15 cellular contexts compared by ENCODE assay signal in genomic region chr13:33730147-33730546, GRCh38.
DNase-seq lines count a peak whose midpoint lies in the region; ATAC-seq and FAIRE-seq lines count a peak whose summit lies in the region.
"Had no signal": no experiment of that assay in that cellular context is flagged by ENCODE, and none has a peak within 500 bp of the region (broad histone marks: within the 10 kb centered on the region; RNA-seq: fewer than 3 reads in every experiment).

No MANE protein-coding gene starts in this region.

- peak; percentile 81 for FAIRE-seq in GM18507 (lab: Jason Lieb, UNC)

- peak; percentile 92 to 93 for DNase-seq in AML-193 (lab: John Stamatoyannopoulos, UW)
- no peak for DNase-seq in GM18507 (ENCODE audit: extremely low spot score, insufficient read length, low read depth)
- peak; percentile 76 for DNase-seq in NOMO-1 treated with dmso at 0.1 percent for 144 hours (lab: John Stamatoyannopoulos, UW; ENCODE audit: unreplicated experiment)
- no peak for DNase-seq in left lobe of liver (ENCODE audit: low spot score)
- no peak for DNase-seq in middle frontal gyrus (ENCODE audit: extremely low spot score, low spot score)
- no peak for DNase-seq in NCI-H1436 (lab: John Stamatoyannopoulos, UW)
- no peak for DNase-seq in SK-N-DZ (ENCODE audit: low spot score)
- DNase-seq in retina: no peak
- DNase-seq: activated CD4-positive, alpha-beta T cell treated with anti-CD3 and anti-CD28 coated beads for 4 hours; activated T-cell treated with anti-CD3 and anti-CD28 coated beads, Interleukin-2, amount 50 U/mL, for 48 hours; DMS53; NCI-H1048; NCI-H345; ovary had no signal

- peak; percentile 37 for ATAC-seq in left lobe of liver
- ATAC-seq: Panc1 had no signal

Comparison
In these comparisons a context has a peak if more than half of its experiments do, and no peak if none do; other contexts are left out.
1. DNase-seq: peak in AML-193 (2 of 2) and NOMO-1 treated with dmso at 0.1 percent for 144 hours (single experiment); none in GM18507 (single experiment), left lobe of liver (single experiment), middle frontal gyrus (single experiment), NCI-H1436 (single experiment), SK-N-DZ (single experiment) and retina (single experiment).